ENCODE assay signal across 1 cellular context in genomic region chr11:65379698-65380459, GRCh38.
TF ChIP-seq lines count a peak whose summit lies in the region.

No MANE protein-coding gene starts in this region.

TF ChIP-seq in H1, 55 proteins besides CTCF, POLR2A, EP300 and RAD21:
- TF ChIP-seq SRF (IDR thresholded peaks at IDR 0.05; ENCODE audit: low read depth, low read length) (no peak), USF2 (IDR thresholded peaks at IDR 0.05; ENCODE audit: low read length) (no peak), TAF7 (optimal IDR thresholded peaks at IDR 0.05; ENCODE audit: borderline replicate concordance, low read depth, low read length) (no peak), RBBP5 (IDR thresholded peaks at IDR 0.05; ENCODE audit: borderline replicate concordance, low read depth, low read length) (no peak), CEBPB (IDR thresholded peaks at IDR 0.05; ENCODE audit: low read depth, low read length) (no peak), SIN3A (conservative IDR thresholded peaks at IDR 0.05 in 1 of 2, IDR thresholded peaks at IDR 0.05 in 1 of 2; ENCODE audit: low read depth in 1 of 2, low read length in 2 of 2) (no peak), SUZ12 (IDR thresholded peaks at IDR 0.05; ENCODE audit: low read length) (no peak), CREB1 (IDR thresholded peaks at IDR 0.05) (no peak), E2F6 (IDR thresholded peaks at IDR 0.05) (no peak), SP4 (IDR thresholded peaks at IDR 0.05; ENCODE audit: low read length) (no peak), CTBP2 (IDR thresholded peaks at IDR 0.05; ENCODE audit: borderline replicate concordance, insufficient read depth, insufficient read length, low read length) (no peak), KDM1A (IDR thresholded peaks at IDR 0.05; ENCODE audit: borderline replicate concordance, low read length) (no peak), PHF8 (conservative IDR thresholded peaks at IDR 0.05; ENCODE audit: low read depth, low read length) (no peak), NANOG (IDR thresholded peaks at IDR 0.05; ENCODE audit: insufficient read depth, low read depth, low read length, poor library complexity, severe bottlenecking) (no peak), TEAD4 (IDR thresholded peaks at IDR 0.05; ENCODE audit: low read depth, low read length) (no peak), CHD2 (IDR thresholded peaks at IDR 0.05; ENCODE audit: low read length) (no peak), KDM5A (IDR thresholded peaks at IDR 0.05; ENCODE audit: low read length) (no peak), SP1 (IDR thresholded peaks at IDR 0.05; ENCODE audit: low read depth, low read length) (no peak), YY1 (IDR thresholded peaks at IDR 0.05; ENCODE audit: low read depth, low read length) (no peak)
